Comparison of ENCODE assay signal across 24 cellular contexts in the genomic region with DNA sequence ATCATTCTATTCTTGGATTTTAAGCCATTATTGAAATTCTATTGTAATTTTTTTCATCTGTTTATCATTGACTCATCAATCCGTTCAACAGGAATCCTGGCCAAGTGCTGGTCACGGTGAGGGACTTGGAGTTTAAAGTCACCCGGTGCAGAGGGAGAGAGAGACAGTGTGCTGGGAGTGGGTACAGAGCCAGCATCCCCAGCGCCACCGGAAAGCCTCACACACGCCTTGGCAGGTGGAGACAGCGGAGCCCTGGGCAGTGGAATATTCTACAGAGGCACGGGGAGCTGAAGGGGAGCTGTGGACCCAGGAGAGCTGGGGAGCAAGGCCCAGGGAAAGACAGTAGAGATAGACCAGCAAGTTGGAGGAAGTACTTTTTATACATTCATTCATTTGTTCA.
"Had no signal": no experiment of that assay in that cellular context is flagged by ENCODE, and none has a peak within 500 bp of the region (broad histone marks: within the 10 kb centered on the region; RNA-seq: fewer than 3 reads in every experiment).

No MANE protein-coding gene starts in this region.

- H3K9me3 ChIP-seq: colonic mucosa, gastroesophageal sphincter, heart left ventricle, psoas muscle, thoracic aorta, tibial nerve, upper lobe of left lung had no signal

- H3K4me1 Mint-ChIP-seq: central memory CD8-positive, alpha-beta T cell; endodermal cell; memory B cell; naive B cell; stimulated activated naive B cell treated with anti-CD40 and anti-IgM and Interleukin-4, amounts not matched to agents 10 μg/mL and 1 μg/mL and 100 μg/mL, for 72 hours had no signal

- H3K27me3 Mint-ChIP-seq: dendritic cell treated with granulocyte-macrophage colony-stimulating factor and Interleukin-4, amounts not matched to agents 40 ng/mL and 50 ng/mL, for 4 days; memory B cell; stimulated activated naive CD8-positive, alpha-beta T cell treated with anti-CD3 and anti-CD28 coated beads, Interleukin-15, Interleukin-2, amounts not matched to agents 100 ng/mL and 50 ng/mL, for 24 hours had no signal

- H3K4me3 Mint-ChIP-seq: central memory CD8-positive, alpha-beta T cell; dendritic cell treated with granulocyte-macrophage colony-stimulating factor and Interleukin-4, amounts not matched to agents 40 ng/mL and 50 ng/mL, for 4 days; endodermal cell; memory B cell; naive B cell; stimulated activated naive B cell treated with anti-CD40 and anti-IgM and Interleukin-4, amounts not matched to agents 10 μg/mL and 1 μg/mL and 100 μg/mL, for 72 hours; stimulated activated naive CD8-positive, alpha-beta T cell treated with anti-CD3 and anti-CD28 coated beads, Interleukin-15, Interleukin-2, amounts not matched to agents 100 ng/mL and 50 ng/mL, for 24 hours had no signal

- H3K27ac ChIP-seq: colonic mucosa, epithelial cell of prostate, foreskin keratinocyte, gastroesophageal sphincter, heart left ventricle, hepatocyte, psoas muscle, skin epidermis, spleen, thoracic aorta, tibial nerve, upper lobe of left lung had no signal

- H3K36me3 Mint-ChIP-seq: stimulated activated naive B cell treated with anti-CD40 and anti-IgM and Interleukin-4, amounts not matched to agents 10 μg/mL and 1 μg/mL and 100 μg/mL, for 72 hours had no signal

- H3K4me1 ChIP-seq: colonic mucosa, foreskin keratinocyte, gastroesophageal sphincter, heart left ventricle, psoas muscle, spleen, tibial nerve, upper lobe of left lung had no signal

- H3K27ac Mint-ChIP-seq: dendritic cell treated with granulocyte-macrophage colony-stimulating factor and Interleukin-4, amounts not matched to agents 40 ng/mL and 50 ng/mL, for 4 days; endodermal cell; memory B cell; stimulated activated naive B cell treated with anti-CD40 and anti-IgM and Interleukin-4, amounts not matched to agents 10 μg/mL and 1 μg/mL and 100 μg/mL, for 72 hours; stimulated activated naive CD8-positive, alpha-beta T cell treated with anti-CD3 and anti-CD28 coated beads, Interleukin-15, Interleukin-2, amounts not matched to agents 100 ng/mL and 50 ng/mL, for 24 hours had no signal

- H3K4me3 ChIP-seq: colonic mucosa, gastroesophageal sphincter, heart left ventricle, hepatocyte, lung, psoas muscle, skin epidermis, spleen, thoracic aorta, tibial nerve, upper lobe of left lung had no signal

- DNase-seq: colonic mucosa; effector CD8-positive, alpha-beta T cell; endodermal cell; foreskin keratinocyte; heart left ventricle; kidney; naive B cell; right cardiac atrium; spleen; stimulated activated CD4-positive, alpha-beta T cell treated with anti-CD3 and anti-CD28 coated beads, Interleukin-4, amount 100 ng/mL, for 4 hours; stimulated activated naive B cell treated with anti-CD40 and anti-IgM and Interleukin-4, amounts not matched to agents 10 μg/mL and 1 μg/mL and 100 μg/mL, for 72 hours; upper lobe of left lung had no signal

- H3K9me3 Mint-ChIP-seq: central memory CD8-positive, alpha-beta T cell; dendritic cell treated with granulocyte-macrophage colony-stimulating factor and Interleukin-4, amounts not matched to agents 40 ng/mL and 50 ng/mL, for 4 days; endodermal cell; stimulated activated naive CD8-positive, alpha-beta T cell treated with anti-CD3 and anti-CD28 coated beads, Interleukin-15, Interleukin-2, amounts not matched to agents 100 ng/mL and 50 ng/mL, for 24 hours had no signal

- H3K36me3 ChIP-seq: colonic mucosa, gastroesophageal sphincter, heart left ventricle, spleen, thoracic aorta, tibial nerve, upper lobe of left lung had no signal

- H3K27me3 ChIP-seq: colonic mucosa, foreskin keratinocyte, hepatocyte, tibial nerve, upper lobe of left lung had no signal
